Comparison of ENCODE assay signal across 8 cellular contexts in the genomic region with DNA sequence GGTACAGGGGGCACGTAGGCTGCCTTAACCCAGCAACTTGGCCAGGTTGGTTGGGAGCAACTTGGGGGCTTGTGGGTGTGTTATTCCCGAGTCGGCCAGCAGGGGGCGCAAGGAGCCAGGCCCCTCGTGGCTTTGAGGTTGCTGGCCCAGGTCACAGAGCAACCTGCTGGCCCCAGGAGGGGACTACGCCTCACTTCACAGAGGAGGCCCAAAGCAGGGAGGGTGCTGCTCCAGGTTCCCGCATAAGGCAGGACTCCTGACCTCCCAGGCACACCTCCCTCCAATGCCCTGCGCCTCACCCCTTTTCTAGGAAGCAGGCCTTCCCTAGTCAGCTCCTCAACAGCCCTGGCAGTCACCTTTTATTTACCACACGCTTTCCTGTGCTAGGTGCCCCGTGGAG. TPM values are rescaled to one million over a fixed set of nuclear protein-coding genes. Genes with fewer than 3 reads are reported as not detected.
DNase-seq lines count a peak whose midpoint lies in the region; ATAC-seq and TF ChIP-seq lines count a peak whose summit lies in the region.

No MANE protein-coding gene starts in this region.

- BruUV-seq in OCI-LY7 (replicated peaks; lab: Mats Ljungman, UMichigan): no TSS peak

- H3K4me3 ChIP-seq in HEK293 (ENCODE audit: low read depth, low read length): no peak overlapping the region
- H3K4me3 ChIP-seq in OCI-LY7 (ENCODE audit: low read depth, low read length, poor library complexity, severe bottlenecking): no peak overlapping the region
- no peak overlapping the region for H3K4me3 ChIP-seq in esophagus squamous epithelium
- H3K4me3 ChIP-seq in neural cell (ENCODE audit: low read length): no peak overlapping the region

- H2AFZ ChIP-seq in OCI-LY7 (ENCODE audit: low read length) (no peak overlapping the region), neural cell (ENCODE audit: low read depth, low read length) (no peak overlapping the region)

- H3K79me2 ChIP-seq in OCI-LY7 (ENCODE audit: insufficient read depth, low read depth, low read length): no peaks in the 10 kb centered on the region
- no peaks in the 10 kb centered on the region for H3K79me2 ChIP-seq in neural cell (replicated peaks; ENCODE audit: insufficient read depth, low read length)

- H3K4me1 ChIP-seq in HEK293 (ENCODE audit: control insufficient read depth, insufficient read depth, low read length) (no peaks in the 10 kb centered on the region; the same call in 1 of the 2 replicates), OCI-LY7 (ENCODE audit: insufficient read depth, low read length, poor library complexity, severe bottlenecking) (peaks cover 4% of the 10 kb centered on the region), esophagus squamous epithelium (peaks cover 6 to 52% (median 28%) of the 10 kb centered on the region in 3 donors)

- ATAC-seq in HG02852 (IDR thresholded peaks at IDR 0.05; ENCODE audit: unreplicated experiment): no peak

- DNase-seq in DMS153 (lab: John Stamatoyannopoulos, UW): peak; percentile 6
- DNase-seq in OCI-LY7 (ENCODE audit: low spot score): peak; percentile 80
- DNase-seq in activated T-cell treated with anti-CD3 and anti-CD28 coated beads for 1 hour (ENCODE audit: low read depth): peak; percentile 87
- no peak for DNase-seq in esophagus squamous epithelium (lab: John Stamatoyannopoulos, UW)
- DNase-seq in superior temporal gyrus (ENCODE audit: extremely low spot score): peak; percentile 73

- POLR2A ChIA-PET in HEK293 (lab: Yijun Ruan, JAX) (interaction anchor here (0.6 kb wide), 2 partner anchors 85 to 626 kb away, joined by 3 read pairs; no protein-coding TSS in a partner anchor), OCI-LY7 (lab: Charles Lee) (interaction anchor here (0.6 kb wide), 3 partner anchors 187 to 354 kb away, joined by 4 to 5 read pairs (median 5); no protein-coding TSS in a partner anchor)

- H3K9me3 ChIP-seq in HEK293 (ENCODE audit: control insufficient read depth, insufficient read depth, low read depth, low read length) (no peaks in the 10 kb centered on the region), OCI-LY7 (ENCODE audit: low read length) (no peaks in the 10 kb centered on the region), esophagus squamous epithelium (no peaks in the 10 kb centered on the region), neural cell (ENCODE audit: low read length) (no peaks in the 10 kb centered on the region)

- H3K36me3 ChIP-seq in HEK293 (ENCODE audit: control insufficient read depth in 2 of 2, insufficient read depth in 1 of 2, low read length in 2 of 2) (no peaks in the 10 kb centered on the region), OCI-LY7 (ENCODE audit: insufficient read depth, low read length) (0 out of 2 replicates have a peak, but pooled peaks cover 3% of the 10 kb centered on the region), esophagus squamous epithelium (no peaks in the 10 kb centered on the region), neural cell (ENCODE audit: insufficient read depth, low read length) (no peaks in the 10 kb centered on the region)

- H4K20me1 ChIP-seq in OCI-LY7 (ENCODE audit: insufficient read depth, low read length) (no peaks in the 10 kb centered on the region), neural cell (ENCODE audit: insufficient read depth) (no peaks in the 10 kb centered on the region)

- no peak for TF ChIP-seq POLR2A in esophagus squamous epithelium (IDR thresholded peaks at IDR 0.05)

- H3K27me3 ChIP-seq in esophagus squamous epithelium (no peaks in the 10 kb centered on the region), neural cell (ENCODE audit: insufficient read depth, low read depth, low read length) (no peaks in the 10 kb centered on the region)

- no peak overlapping the region for H3K27ac ChIP-seq in HEK293 (ENCODE audit: extremely low read depth, low read depth, low read length)
- H3K27ac ChIP-seq in OCI-LY7 (ENCODE audit: low read depth, low read length, poor library complexity, severe bottlenecking): no peak overlapping the region
- H3K27ac ChIP-seq in esophagus squamous epithelium: peak overlapping the region; percentile 14 to 81 (median 44)
- H3K27ac ChIP-seq in neural cell (ENCODE audit: low read length): no peak overlapping the region

- no peaks in the 10 kb centered on the region for H3K9me2 ChIP-seq in OCI-LY7 (ENCODE audit: insufficient read depth, low read length)
- H3K9me2 ChIP-seq in neural cell (ENCODE audit: insufficient read depth, low read length): no peaks in the 10 kb centered on the region

- TF ChIP-seq EP300 in neural cell (conservative IDR thresholded peaks at IDR 0.05; ENCODE audit: poor library complexity, severe bottlenecking): no peak

- intact Hi-C loops in OCI-LY7 (cut with micrococcal nuclease; ENCODE audit: unreplicated experiment): loop anchor here (1.0 to 5.0 kb wide), 3 partner anchors 65 to 144 kb away; a partner anchor contains a TSS
- intact Hi-C loops in esophagus squamous epithelium (cut with DNase I): loop anchor here (5.0 kb wide), 1 partner anchor 64 kb away; no protein-coding TSS in a partner anchor

- CTCF ChIA-PET in HEK293 (lab: Yijun Ruan, JAX) (interaction anchor here (0.5 to 6.2 kb wide), 16 partner anchors 8 to 572 kb away, joined by 3 to 94 read pairs (median 3); a partner anchor contains a TSS), OCI-LY7 (lab: Charles Lee; ENCODE audit: unreplicated experiment) (interaction anchor here (0.6 to 2.2 kb wide), 4 partner anchors 14 to 198 kb away, joined by 3 to 5 read pairs (median 5); no protein-coding TSS in a partner anchor)

- 0 to 21% methylated on average over 2 to 10 of the region's 10 CpGs for WGBS in esophagus squamous epithelium, 2 donors

- no peaks in the 10 kb centered on the region for H3F3A ChIP-seq in neural cell (ENCODE audit: insufficient read depth, low read length, poor library complexity, severe bottlenecking)

- H3K9ac ChIP-seq in neural cell (ENCODE audit: low read length): no peak overlapping the region

- H3K4me2 ChIP-seq in OCI-LY7 (ENCODE audit: low read length) (no peak overlapping the region; the same call in 1 of the 2 replicates), neural cell (ENCODE audit: low read length) (no peak overlapping the region)

- TF ChIP-seq RAD21 in neural cell (conservative IDR thresholded peaks at IDR 0.05): no peak

- TF ChIP-seq CTCF in HEK293 (tag by site-specific recombination; IDR thresholded peaks at IDR 0.05) (peak; percentile 88), OCI-LY7 (conservative IDR thresholded peaks at IDR 0.05; ENCODE audit: low read length) (peak; percentile 88), esophagus squamous epithelium (IDR thresholded peaks at IDR 0.05) (peak; percentile 93 to 99 (median 97)), neural cell (IDR thresholded peaks at IDR 0.05; ENCODE audit: poor library complexity, severe bottlenecking) (peak; percentile 49)

TF ChIP-seq in HEK293, 187 proteins besides CTCF, POLR2A, EP300 and RAD21 (continues in another document):
- TF ChIP-seq ZNF654 (tag by site-specific recombination; IDR thresholded peaks at IDR 0.05; ENCODE audit: low read depth): peak; percentile 52
- no peak for TF ChIP-seq ZNF555 (tag by site-specific recombination; conservative IDR thresholded peaks at IDR 0.05)
- no peak for TF ChIP-seq ZNF350 (tag by site-specific recombination; IDR thresholded peaks at IDR 0.05)

TF ChIP-seq in neural cell, 6 proteins besides CTCF, POLR2A, EP300 and RAD21:
- no peak for TF ChIP-seq POLR2AphosphoS5 (IDR thresholded peaks at IDR 0.05)
- no peak for TF ChIP-seq TAF1 (IDR thresholded peaks at IDR 0.05; ENCODE audit: low read depth)
TF ChIP-seq in neural cell: peak in this region for 0.

RNA-seq across cellular contexts. Expression of a gene that starts 18.1 kb away (rescaled TPM):
- total RNA-seq in OCI-LY7 (2014; rRNA removed; shearing (Covaris generic)): 38.2 and 44.7 TPM in 2 replicates
- total RNA-seq in OCI-LY7 (2022): 28.3 and 34.5 TPM in 2 replicates
- total RNA-seq in esophagus squamous epithelium: 1 to 10 TPM; 4.0 to 9.4 (median 5.7) TPM
- 22.6 and 24.4 TPM in 2 replicates for polyA plus RNA-seq in neural cell
- polyA minus RNA-seq in neural cell: 9.7 and 10.3 TPM in 2 replicates

RNA-seq across cellular contexts. Expression of a gene that starts 18.3 kb away (rescaled TPM):
- 20.0 and 26.9 TPM in 2 replicates for total RNA-seq in OCI-LY7 (2014; rRNA removed; shearing (Covaris generic))
- total RNA-seq in OCI-LY7 (2022) (21.0 and 22.9 TPM in 2 replicates), esophagus squamous epithelium (100 to 1,000 TPM in 3 of 4 donors, 10 to 100 TPM in 1; 70.0 to 153 (median 122) TPM)
- polyA plus RNA-seq in neural cell: 11.6 and 15.6 TPM in 2 replicates
- polyA minus RNA-seq in neural cell: 40.6 and 40.9 TPM in 2 replicates

RNA-seq across cellular contexts. Expression of a gene that starts 34.1 kb away (rescaled TPM):
- total RNA-seq in OCI-LY7 (2014; rRNA removed; shearing (Covaris generic)): 38.9 and 51.2 TPM in 2 replicates
- 47.8 and 52.5 TPM in 2 replicates for total RNA-seq in OCI-LY7 (2022)
- total RNA-seq in esophagus squamous epithelium: 10 to 100 TPM; 14.0 to 29.2 (median 20.5) TPM
- polyA plus RNA-seq in neural cell: 26.7 and 34.7 TPM in 2 replicates
- polyA minus RNA-seq in neural cell: 18.3 and 18.4 TPM in 2 replicates

RNA-seq across cellular contexts. Expression of a gene that starts 45.3 kb away (rescaled TPM):
- 31.9 and 35.2 TPM in 2 replicates for total RNA-seq in OCI-LY7 (2014; rRNA removed; shearing (Covaris generic))
- total RNA-seq in OCI-LY7 (2022) (24.8 and 29.4 TPM in 2 replicates), esophagus squamous epithelium (10 to 100 TPM; 21.2 to 40.1 (median 36.5) TPM)
- 60.1 and 61.5 TPM in 2 replicates for polyA plus RNA-seq in neural cell
- polyA minus RNA-seq in neural cell: 29.5 and 36.0 TPM in 2 replicates

RNA-seq across cellular contexts. Expression of a gene that starts 57.1 kb away (rescaled TPM):
- 69.0 and 83.5 TPM in 2 replicates for total RNA-seq in OCI-LY7 (2014; rRNA removed; shearing (Covaris generic))
- 132 and 150 TPM in 2 replicates for total RNA-seq in OCI-LY7 (2022)
- 10 to 100 TPM in 3 of 4 donors, 1 to 10 TPM in 1; 3.7 to 34.0 (median 23.0) TPM for total RNA-seq in esophagus squamous epithelium
- not detected in 2 replicates for polyA plus RNA-seq in neural cell
- polyA minus RNA-seq in neural cell: 0.97 TPM in 1 of 2 replicates, not detected in the other

Comparison
In these comparisons a context has a peak if more than half of its experiments do, and no peak if none do; other contexts are left out.
1. H3K27ac ChIP-seq: peak in esophagus squamous epithelium (4 of 4); none in HEK293 (single experiment), OCI-LY7 (single experiment) and neural cell (single experiment).
2. Peak in every context shown above with its lines, with median percentiles within 50 percentile points of each other: CTCF ChIP-seq.